In the genomic region with DNA sequence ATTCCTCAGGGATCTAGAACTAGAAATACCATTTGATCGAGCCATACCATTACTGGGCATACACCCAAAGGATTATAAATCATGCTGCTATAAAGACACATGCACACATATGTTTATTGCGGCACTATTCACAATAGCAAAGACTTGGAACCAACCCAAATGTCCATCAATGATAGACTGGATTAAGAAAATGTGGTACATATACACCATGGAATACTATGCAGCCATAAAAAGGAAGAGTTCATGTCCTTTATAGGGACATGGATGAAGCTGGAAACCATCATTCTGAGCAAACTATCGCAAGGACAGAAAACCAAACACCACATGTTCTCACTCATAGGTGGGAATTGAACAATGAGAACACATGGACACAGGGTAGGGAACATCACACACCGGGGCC, we compare ENCODE assay signal across 11 cellular contexts. TPM values are rescaled to one million over a fixed set of nuclear protein-coding genes. Genes with fewer than 3 reads are reported as not detected.
"Had no signal": no experiment of that assay in that cellular context is flagged by ENCODE, and none has a peak within 500 bp of the region (broad histone marks: within the 10 kb centered on the region; RNA-seq: fewer than 3 reads in every experiment).

No MANE protein-coding gene starts in this region.

RNA-seq across cellular contexts. Expression of a gene that starts 3.1 kb away (rescaled TPM):
- total RNA-seq: stomach, subcutaneous adipose tissue, thoracic aorta, thyroid gland, transverse colon, upper lobe of left lung, upper lobe of right lung, ureter, urinary bladder, uterus, vagina had no signal

RNA-seq across cellular contexts. Expression of a gene that starts 19.5 kb away (rescaled TPM):
- total RNA-seq: stomach, vagina had no signal

RNA-seq across cellular contexts. Expression of a gene that starts 38.0 kb away (rescaled TPM):
- total RNA-seq: thoracic aorta had no signal
